Comparison of ENCODE assay signal across 13 cellular contexts in genomic region chr16:28923231-28923587, GRCh38. TPM values are rescaled to one million over a fixed set of nuclear protein-coding genes. Genes with fewer than 3 reads are reported as not detected.
DNase-seq lines count a peak whose midpoint lies in the region; ATAC-seq and TF ChIP-seq lines count a peak whose summit lies in the region.
"Had no signal": no experiment of that assay in that cellular context is flagged by ENCODE, and none has a peak within 500 bp of the region (broad histone marks: within the 10 kb centered on the region; RNA-seq: fewer than 3 reads in every experiment).

No MANE protein-coding gene starts in this region.

- no peaks in the 10 kb centered on the region for H3K9me3 ChIP-seq in naive thymus-derived CD4-positive, alpha-beta T cell (ENCODE audit: control insufficient read depth in 2 of 3, low read length in 3 of 3)
- H3K9me3 ChIP-seq: ascending aorta had no signal

- no peak for TF ChIP-seq CTCF in C4-2B (conservative IDR thresholded peaks at IDR 0.05)
- TF ChIP-seq CTCF in GM12864 (IDR thresholded peaks at IDR 0.05; ENCODE audit: low read depth, low read length, missing control alignments) = no peak

- peaks cover 7 to 8% of the 10 kb centered on the region in 2 donors for H3K4me1 ChIP-seq in naive thymus-derived CD4-positive, alpha-beta T cell (ENCODE audit: control insufficient read depth in 2 of 2, insufficient read depth in 2 of 2, low read length in 2 of 2)

- H3K36me3 ChIP-seq in naive thymus-derived CD4-positive, alpha-beta T cell (ENCODE audit: control insufficient read depth in 2 of 3, insufficient read depth in 3 of 3, low read length in 3 of 3) = peaks cover 0 to 36% (median 0%) of the 10 kb centered on the region in 3 experiments

- H3K36me3 Mint-ChIP-seq in activated T-helper 17 cell treated with anti-CD3 and anti-CD28 coated beads, Interleukin-2, amount 50 U/mL, for 72 hours (ENCODE audit: low read depth) = peaks cover 43% of the 10 kb centered on the region
- peaks cover 0 to 9% (median 3%) of the 10 kb centered on the region in 5 donors for H3K36me3 Mint-ChIP-seq in naive thymus-derived CD4-positive, alpha-beta T cell

- intact Hi-C loops in naive thymus-derived CD4-positive, alpha-beta T cell (cut with micrococcal nuclease) = no loop called here

- no peaks in the 10 kb centered on the region for H3K9me3 Mint-ChIP-seq in activated T-helper 17 cell treated with anti-CD3 and anti-CD28 coated beads, Interleukin-2, amount 50 U/mL, for 72 hours
- no peaks in the 10 kb centered on the region for H3K9me3 Mint-ChIP-seq in naive thymus-derived CD4-positive, alpha-beta T cell

- DNase-seq in GM12864 (ENCODE audit: low read depth) (no peak), DMS153 treated with DMSO at 0.1 percent for 48 hours (lab: John Stamatoyannopoulos, UW; ENCODE audit: unreplicated experiment) (no peak), NCI-H2081 (lab: John Stamatoyannopoulos, UW) (no peak), HuH-7.5 (ENCODE audit: low spot score) (no peak)
- DNase-seq in naive thymus-derived CD4-positive, alpha-beta T cell = no peak
- DNase-seq: activated CD4-positive, CD25-positive, alpha-beta regulatory T cell treated with anti-CD3 and anti-CD28 coated beads, Interleukin-2, amount 50 U/mL, for 72 hours; DMS 273 treated with DMSO at 0.1 percent for 48 hours; NCI-H1694 had no signal

- H3K27ac Mint-ChIP-seq in activated T-helper 17 cell treated with anti-CD3 and anti-CD28 coated beads, Interleukin-2, amount 50 U/mL, for 72 hours = peak overlapping the region; percentile 71
- peak overlapping the region; percentile 68 to 99 (median 82) for H3K27ac Mint-ChIP-seq in naive thymus-derived CD4-positive, alpha-beta T cell

- no peaks in the 10 kb centered on the region for H3K27me3 ChIP-seq in naive thymus-derived CD4-positive, alpha-beta T cell (ENCODE audit: control insufficient read depth in 2 of 2, insufficient read depth in 2 of 2, low read length in 2 of 2)
- H3K27me3 ChIP-seq: ascending aorta had no signal

- no peaks in the 10 kb centered on the region for H3K27me3 Mint-ChIP-seq in activated T-helper 17 cell treated with anti-CD3 and anti-CD28 coated beads, Interleukin-2, amount 50 U/mL, for 72 hours
- H3K27me3 Mint-ChIP-seq in naive thymus-derived CD4-positive, alpha-beta T cell = no peaks in the 10 kb centered on the region

- peak overlapping the region; percentile 100 for H3K4me3 Mint-ChIP-seq in activated T-helper 17 cell treated with anti-CD3 and anti-CD28 coated beads, Interleukin-2, amount 50 U/mL, for 72 hours
- peak overlapping the region; percentile 44 to 97 (median 92) for H3K4me3 Mint-ChIP-seq in naive thymus-derived CD4-positive, alpha-beta T cell

- peak overlapping the region; percentile 69; the same call in 1 of the 2 replicates for H3K4me3 ChIP-seq in GM12864 (ENCODE audit: low read depth, low read length)
- no peak overlapping the region for H3K4me3 ChIP-seq in naive thymus-derived CD4-positive, alpha-beta T cell (ENCODE audit: low read length)
- H3K4me3 ChIP-seq: ascending aorta had no signal

- CTCF ChIA-PET in naive thymus-derived CD4-positive, alpha-beta T cell (lab: Charles Lee) = interaction anchor here (0.6 to 1.0 kb wide), 2 partner anchors 21 to 26 kb away, joined by 3 read pairs; no protein-coding TSS in a partner anchor

- ATAC-seq in activated T-helper 17 cell treated with anti-CD3 and anti-CD28 coated beads, Interleukin-2, amount 50 U/mL, for 72 hours (replicated peaks) = no peak
- no peak for ATAC-seq in naive thymus-derived CD4-positive, alpha-beta T cell
- no peak for ATAC-seq in GM19452 (IDR thresholded peaks at IDR 0.05; ENCODE audit: unreplicated experiment)

- H3K27ac ChIP-seq in C4-2B = peak overlapping the region; percentile 86
- no peak overlapping the region for H3K27ac ChIP-seq in naive thymus-derived CD4-positive, alpha-beta T cell (ENCODE audit: low read depth, low read length)
- H3K27ac ChIP-seq: ascending aorta had no signal

- POLR2A ChIA-PET in naive thymus-derived CD4-positive, alpha-beta T cell (lab: Charles Lee) = interaction anchor here (0.6 to 1.6 kb wide), 4 partner anchors 44 to 100 kb away, joined by 3 to 5 read pairs (median 4); partner anchors contain the start of genes ATP2A1 and LAT

- H3K4me1 Mint-ChIP-seq in activated T-helper 17 cell treated with anti-CD3 and anti-CD28 coated beads, Interleukin-2, amount 50 U/mL, for 72 hours = peaks cover 14% of the 10 kb centered on the region
- H3K4me1 Mint-ChIP-seq in naive thymus-derived CD4-positive, alpha-beta T cell = peaks cover 15 to 20% (median 18%) of the 10 kb centered on the region in 7 donors

RNA-seq across cellular contexts. Expression of gene RABEP2, which starts 1.8 kb away (rescaled TPM):
- total RNA-seq in activated T-helper 17 cell treated with anti-CD3 and anti-CD28 coated beads, Interleukin-2, amount 50 U/mL, for 72 hours = 10 to 100 TPM; 21.5 to 34.1 TPM
- 10 to 100 TPM; 19.9 to 30.3 (median 27.3) TPM for total RNA-seq in naive thymus-derived CD4-positive, alpha-beta T cell
- 1 to 10 TPM; 4.4 to 7.5 TPM for polyA plus RNA-seq in naive thymus-derived CD4-positive, alpha-beta T cell

RNA-seq across cellular contexts. Expression of gene CD19, which starts 8.6 kb away (rescaled TPM):
- 1 to 10 TPM in 1 of 2 donors, not detected in 1; 2.1 TPM for total RNA-seq in activated T-helper 17 cell treated with anti-CD3 and anti-CD28 coated beads, Interleukin-2, amount 50 U/mL, for 72 hours
- 1 to 10 TPM in 1 of 5 experiments, under 1 TPM in 4; 0.22 to 3.0 (median 0.32) TPM for total RNA-seq in naive thymus-derived CD4-positive, alpha-beta T cell
- under 1 TPM; 0.40 to 0.58 TPM for polyA plus RNA-seq in naive thymus-derived CD4-positive, alpha-beta T cell
- total RNA-seq: ascending aorta, HT-29 had no signal

RNA-seq across cellular contexts. Expression of gene NFATC2IP, which starts 27.5 kb away (rescaled TPM):
- total RNA-seq in activated T-helper 17 cell treated with anti-CD3 and anti-CD28 coated beads, Interleukin-2, amount 50 U/mL, for 72 hours = 100 to 1,000 TPM in 1 of 2 donors, 10 to 100 TPM in 1; 81.3 to 100 TPM
- 100 to 1,000 TPM in 3 of 5 experiments, 10 to 100 TPM in 2; 70.9 to 117 (median 111) TPM for total RNA-seq in naive thymus-derived CD4-positive, alpha-beta T cell
- polyA plus RNA-seq in naive thymus-derived CD4-positive, alpha-beta T cell = 10 to 100 TPM; 26.0 to 37.8 TPM

RNA-seq across cellular contexts. Expression of gene ATP2A1, which starts 44.9 kb away (rescaled TPM):
- 1 to 10 TPM; 2.2 to 3.1 TPM for total RNA-seq in activated T-helper 17 cell treated with anti-CD3 and anti-CD28 coated beads, Interleukin-2, amount 50 U/mL, for 72 hours
- total RNA-seq in naive thymus-derived CD4-positive, alpha-beta T cell = 1 to 10 TPM in 2 of 5 experiments, under 1 TPM in 3; 0.32 to 1.6 (median 0.89) TPM
- polyA plus RNA-seq in naive thymus-derived CD4-positive, alpha-beta T cell = not detected
- total RNA-seq: ascending aorta had no signal

RNA-seq across cellular contexts. Expression of gene SPNS1, which starts 51.4 kb away (rescaled TPM):
- 10 to 100 TPM; 15.0 to 26.8 TPM for total RNA-seq in activated T-helper 17 cell treated with anti-CD3 and anti-CD28 coated beads, Interleukin-2, amount 50 U/mL, for 72 hours
- 10 to 100 TPM; 31.1 to 47.0 (median 42.1) TPM for total RNA-seq in naive thymus-derived CD4-positive, alpha-beta T cell
- polyA plus RNA-seq in naive thymus-derived CD4-positive, alpha-beta T cell = 10 to 100 TPM; 22.6 to 40.4 TPM
